22 cellular contexts compared by ENCODE assay signal in genomic region chr4:8104491-8105302, GRCh38.
"Had no signal": no experiment of that assay in that cellular context is flagged by ENCODE, and none has a peak within 500 bp of the region (broad histone marks: within the 10 kb centered on the region; RNA-seq: fewer than 3 reads in every experiment).

No MANE protein-coding gene starts in this region.

- ATAC-seq: heart left ventricle; pancreas; sciatic nerve; stimulated activated naive B cell treated with anti-CD40 and anti-IgM and Interleukin-4, amounts not matched to agents 10 μg/mL and 1 μg/mL and 100 μg/mL, for 72 hours; stimulated activated naive CD8-positive, alpha-beta T cell treated with anti-CD3 and anti-CD28 coated beads, Interleukin-15, amount 100 ng/mL, for 72 hours; upper lobe of right lung had no signal

- H3K4me1 ChIP-seq: prostate gland had no signal

- H3K4me3 ChIP-seq: dorsolateral prefrontal cortex, heart left ventricle, pancreas, prostate gland, skin epidermis, testis, tibial nerve, upper lobe of right lung, vagina had no signal

- FAIRE-seq: pancreas had no signal

- DNase-seq: cortex of kidney; dorsolateral prefrontal cortex; effector CD8-positive, alpha-beta T cell; foreskin melanocyte; hippocampal formation; kidney glomerular epithelial cell; mesendoderm; naive B cell; nucleus accumbens; stimulated activated CD4-positive, alpha-beta T cell treated with anti-CD3 and anti-CD28 coated beads, Interleukin-2, amount 100 ng/mL, for 24 hours; stimulated activated CD4-positive, alpha-beta T cell treated with anti-CD3 and anti-CD28 coated beads, Interleukin-4, amount 100 ng/mL, for 4 hours; stimulated activated naive B cell treated with anti-CD40 and anti-IgM and Interleukin-4, amounts not matched to agents 10 μg/mL and 1 μg/mL and 100 μg/mL, for 72 hours; stimulated activated naive CD8-positive, alpha-beta T cell treated with anti-CD3 and anti-CD28 coated beads, Interleukin-15, amount 100 ng/mL, for 72 hours; testis; upper lobe of right lung had no signal

- H3K27ac ChIP-seq: heart left ventricle, pancreas, prostate gland, skin epidermis, testis, tibial nerve, upper lobe of right lung, vagina had no signal

- H3K27me3 ChIP-seq: dorsolateral prefrontal cortex, heart left ventricle, pancreas, testis, tibial nerve, upper lobe of right lung, vagina had no signal

- H3K9me3 ChIP-seq: heart left ventricle, pancreas, prostate gland, testis, tibial nerve, upper lobe of right lung, vagina had no signal

- H3K36me3 ChIP-seq: heart left ventricle, pancreas, prostate gland, upper lobe of right lung, vagina had no signal
